In the genomic region with DNA sequence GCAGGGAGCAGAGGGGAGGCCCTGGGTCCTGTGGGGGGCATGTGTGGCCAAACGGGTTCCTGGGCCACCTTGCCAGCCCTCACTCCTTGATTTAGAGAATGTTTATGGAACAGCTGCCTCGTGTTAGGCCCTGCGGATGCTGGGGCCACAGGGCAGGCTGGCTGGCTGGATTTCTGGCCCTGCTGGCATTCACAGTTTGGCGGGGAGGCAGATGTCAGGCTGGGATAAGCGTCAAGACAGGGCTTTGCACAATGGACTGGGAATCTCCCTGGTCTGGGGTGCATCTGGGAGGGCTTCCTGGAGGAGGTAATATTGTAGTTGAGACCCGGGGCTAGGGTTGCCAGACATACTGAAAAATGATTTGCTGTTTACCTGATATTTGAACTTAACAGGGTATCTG, we compare ENCODE assay signal across 15 cellular contexts. TPM values are rescaled to one million over a fixed set of nuclear protein-coding genes. Genes with fewer than 3 reads are reported as not detected.
DNase-seq lines count a peak whose midpoint lies in the region; ATAC-seq and TF ChIP-seq lines count a peak whose summit lies in the region.
"Had no signal": no experiment of that assay in that cellular context is flagged by ENCODE, and none has a peak within 500 bp of the region (broad histone marks: within the 10 kb centered on the region; RNA-seq: fewer than 3 reads in every experiment).

No MANE protein-coding gene starts in this region.

- CTCF ChIA-PET in activated CD4-positive, alpha-beta memory T cell treated with anti-CD3 and anti-CD28 coated beads for 36 hours (lab: Charles Lee), result no interaction called here

- TF ChIP-seq EP300 in esophagus muscularis mucosa (IDR thresholded peaks at IDR 0.05), result no peak

- H3K4me3 ChIP-seq in AG10803 (ENCODE audit: low read length) (peak overlapping the region; percentile 17), RWPE2 (ENCODE audit: severe bottlenecking) (no peak overlapping the region), esophagus muscularis mucosa (peak overlapping the region; percentile 47 to 67 (median 58))
- H3K4me3 ChIP-seq: lung had no signal

- H3K36me3 ChIP-seq in RWPE2 (ENCODE audit: low read depth), result no peaks in the 10 kb centered on the region
- H3K36me3 ChIP-seq in esophagus muscularis mucosa, result no peaks in the 10 kb centered on the region

- TF ChIP-seq POLR2A in esophagus muscularis mucosa (IDR thresholded peaks at IDR 0.05; ENCODE audit: low read depth), result no peak

- no peaks in the 10 kb centered on the region for H3K9me3 Mint-ChIP-seq in osteocyte (ENCODE audit: unreplicated experiment)
- no peaks in the 10 kb centered on the region for H3K9me3 Mint-ChIP-seq in activated CD4-positive, alpha-beta memory T cell treated with anti-CD3 and anti-CD28 coated beads for 36 hours

- intact Hi-C loops in esophagus muscularis mucosa (cut with DNase I), result no loop called here
- intact Hi-C loops in activated CD4-positive, alpha-beta memory T cell treated with anti-CD3 and anti-CD28 coated beads for 36 hours (cut with micrococcal nuclease), result no loop called here

- peak overlapping the region; percentile 61 for H3K4me3 Mint-ChIP-seq in osteocyte (ENCODE audit: unreplicated experiment)
- H3K4me3 Mint-ChIP-seq in activated CD4-positive, alpha-beta memory T cell treated with anti-CD3 and anti-CD28 coated beads for 36 hours, result no peak overlapping the region
- H3K4me3 Mint-ChIP-seq: activated CD4-positive, alpha-beta T cell treated with anti-CD3 and anti-CD28 coated beads for 36 hours; B cell had no signal

- peak; percentile 43 for DNase-seq in AG10803 (ENCODE audit: low read depth)
- peak; percentile 32 for DNase-seq in RWPE2 (ENCODE audit: low spot score)
- no peak for DNase-seq in esophagus muscularis mucosa (ENCODE audit: extremely low spot score)
- DNase-seq in osteocyte (ENCODE audit: extremely low spot score, unreplicated experiment), result no peak
- DNase-seq in medulla oblongata (ENCODE audit: extremely low spot score), result no peak
- no peak for DNase-seq in activated CD4-positive, alpha-beta memory T cell treated with anti-CD3 and anti-CD28 coated beads for 36 hours
- no peak for DNase-seq in NCI-H748 treated with DMSO at 0.1 percent for 48 hours (lab: John Stamatoyannopoulos, UW)
- DNase-seq: activated CD4-positive, alpha-beta T cell treated with anti-CD3 and anti-CD28 coated beads for 36 hours; activated effector memory CD4-positive, alpha-beta T cell treated with Interleukin-2 at 50 U/mL for 16 hours; MV-4-11; NCI-H524 treated with DMSO at 0.1 percent for 48 hours had no signal

- 49% methylated on average over 6 of the region's 6 CpGs for whole genome bisulfite sequencing in esophagus muscularis mucosa

- H3K36me3 Mint-ChIP-seq in osteocyte (ENCODE audit: unreplicated experiment), result no peaks in the 10 kb centered on the region
- no peaks in the 10 kb centered on the region for H3K36me3 Mint-ChIP-seq in activated CD4-positive, alpha-beta memory T cell treated with anti-CD3 and anti-CD28 coated beads for 36 hours

- no peaks in the 10 kb centered on the region for H3K27me3 Mint-ChIP-seq in osteocyte (ENCODE audit: unreplicated experiment)
- H3K27me3 Mint-ChIP-seq in activated CD4-positive, alpha-beta memory T cell treated with anti-CD3 and anti-CD28 coated beads for 36 hours, result no peaks in the 10 kb centered on the region
- H3K27me3 Mint-ChIP-seq: activated CD4-positive, alpha-beta T cell treated with anti-CD3 and anti-CD28 coated beads for 36 hours had no signal

- POLR2A ChIA-PET in activated CD4-positive, alpha-beta memory T cell treated with anti-CD3 and anti-CD28 coated beads for 36 hours (lab: Charles Lee), result no interaction called here

- peaks cover 83% of the 10 kb centered on the region for H3K4me1 Mint-ChIP-seq in osteocyte (ENCODE audit: unreplicated experiment)
- no peaks in the 10 kb centered on the region for H3K4me1 Mint-ChIP-seq in activated CD4-positive, alpha-beta memory T cell treated with anti-CD3 and anti-CD28 coated beads for 36 hours (ENCODE audit: low read depth)
- H3K4me1 Mint-ChIP-seq: activated CD4-positive, alpha-beta T cell treated with anti-CD3 and anti-CD28 coated beads for 36 hours; B cell had no signal

- H3K4me1 ChIP-seq in RWPE2 (ENCODE audit: insufficient read depth, poor library complexity, severe bottlenecking), result peaks cover 5% of the 10 kb centered on the region
- peaks cover 33 to 100% (median 100%) of the 10 kb centered on the region in 4 donors for H3K4me1 ChIP-seq in esophagus muscularis mucosa

- no peak for ATAC-seq in RWPE2 (ENCODE audit: low read depth)
- ATAC-seq in HG02588 (IDR thresholded peaks at IDR 0.05; ENCODE audit: unreplicated experiment), result no peak
- ATAC-seq: activated CD4-positive, alpha-beta T cell treated with anti-CD3 and anti-CD28 coated beads for 36 hours had no signal

- TF ChIP-seq CTCF in AG10803 (conservative IDR thresholded peaks at IDR 0.05; ENCODE audit: low read length) (no peak), RWPE2 (IDR thresholded peaks at IDR 0.05; ENCODE audit: poor library complexity, severe bottlenecking) (no peak), esophagus muscularis mucosa (IDR thresholded peaks at IDR 0.05) (no peak), osteocyte (IDR thresholded peaks at IDR 0.05) (no peak)

- H3K27ac ChIP-seq in RWPE2 (ENCODE audit: poor library complexity, severe bottlenecking), result no peak overlapping the region
- H3K27ac ChIP-seq in esophagus muscularis mucosa (replicated peaks in 1 of 4), result peak overlapping the region; percentile 95 to 97 (median 96)
- H3K27ac ChIP-seq: HL-60 had no signal

- no peaks in the 10 kb centered on the region for H3K27me3 ChIP-seq in RWPE2 (ENCODE audit: insufficient read depth, poor library complexity, severe bottlenecking)
- H3K27me3 ChIP-seq in esophagus muscularis mucosa, result no peaks in the 10 kb centered on the region

- H3K27ac Mint-ChIP-seq in osteocyte (ENCODE audit: unreplicated experiment), result peak overlapping the region; percentile 92
- H3K27ac Mint-ChIP-seq in activated CD4-positive, alpha-beta memory T cell treated with anti-CD3 and anti-CD28 coated beads for 36 hours, result no peak overlapping the region
- H3K27ac Mint-ChIP-seq: activated CD4-positive, alpha-beta T cell treated with anti-CD3 and anti-CD28 coated beads for 36 hours; B cell had no signal

- H3K9me3 ChIP-seq in RWPE2 (ENCODE audit: severe bottlenecking) (no peaks in the 10 kb centered on the region), esophagus muscularis mucosa (no peaks in the 10 kb centered on the region)

RNA-seq across cellular contexts. Expression of a gene that starts 13.8 kb away (rescaled TPM):
- total RNA-seq in esophagus muscularis mucosa (100 to 1,000 TPM; 100 to 206 (median 122) TPM), osteocyte (37.7 and 43.9 TPM in 2 replicates)
- total RNA-seq in activated CD4-positive, alpha-beta memory T cell treated with anti-CD3 and anti-CD28 coated beads for 36 hours, result 10 to 100 TPM; 26.8 to 29.1 TPM

Comparison
In these comparisons a context has a peak if more than half of its experiments do, and no peak if none do; other contexts are left out.
1. DNase-seq: peak in AG10803 (single experiment) and RWPE2 (single experiment); none in esophagus muscularis mucosa (single experiment), osteocyte (single experiment), medulla oblongata (single experiment), activated CD4-positive, alpha-beta memory T cell treated with anti-CD3 and anti-CD28 coated beads for 36 hours (single experiment) and NCI-H748 treated with DMSO at 0.1 percent for 48 hours (single experiment).